ENCODE assay signal across 1 cellular context in the genomic region with DNA sequence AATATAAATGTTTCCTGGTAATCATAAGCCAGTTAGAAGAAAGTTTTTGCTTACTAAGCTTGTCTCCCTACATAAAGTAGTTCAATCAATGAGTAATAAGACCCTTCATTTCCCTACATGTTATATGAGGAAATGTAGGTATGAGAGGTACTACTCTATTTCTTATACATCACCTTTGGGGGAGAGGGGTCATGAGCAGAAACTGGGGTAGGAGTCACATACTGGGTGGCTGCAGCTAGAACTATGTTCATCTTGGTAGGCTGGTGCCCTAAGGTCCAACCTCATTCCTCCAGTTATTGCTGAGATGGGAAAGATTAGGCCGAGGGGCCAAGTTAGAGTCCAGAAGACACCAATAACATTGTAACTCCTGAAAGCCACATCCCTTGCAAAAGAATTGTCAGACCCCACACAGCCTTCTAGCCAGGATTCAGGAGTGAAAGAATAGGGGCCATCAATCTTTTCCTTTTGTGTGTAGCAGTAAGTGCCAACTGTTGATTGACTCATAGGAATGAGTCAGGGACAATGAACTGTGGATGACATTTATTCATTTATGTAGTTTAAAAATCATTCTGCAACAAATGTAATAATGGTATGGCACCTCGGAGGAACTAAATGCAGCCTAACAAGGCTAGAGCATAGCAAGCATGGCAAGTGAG.
A peak's percentile ranks its signal among the peaks of the same experiment; 100 is the strongest.
TF ChIP-seq lines count a peak whose summit lies in the region.

No MANE protein-coding gene starts in this region.

TF ChIP-seq in HepG2, 621 proteins besides CTCF, POLR2A, EP300 and RAD21:
- no peak for TF ChIP-seq TOE1 (CRISPR knock-in tag; IDR thresholded peaks at IDR 0.05)
- TF ChIP-seq MAFK (conservative IDR thresholded peaks at IDR 0.05 in 1 of 2, IDR thresholded peaks at IDR 0.05 in 1 of 2; ENCODE audit: low read length in 2 of 2), result 0 out of 4 replicates have a peak, but pooled peaks of 1 of the 2 experiments have one; percentile 4
